In the genomic region with DNA sequence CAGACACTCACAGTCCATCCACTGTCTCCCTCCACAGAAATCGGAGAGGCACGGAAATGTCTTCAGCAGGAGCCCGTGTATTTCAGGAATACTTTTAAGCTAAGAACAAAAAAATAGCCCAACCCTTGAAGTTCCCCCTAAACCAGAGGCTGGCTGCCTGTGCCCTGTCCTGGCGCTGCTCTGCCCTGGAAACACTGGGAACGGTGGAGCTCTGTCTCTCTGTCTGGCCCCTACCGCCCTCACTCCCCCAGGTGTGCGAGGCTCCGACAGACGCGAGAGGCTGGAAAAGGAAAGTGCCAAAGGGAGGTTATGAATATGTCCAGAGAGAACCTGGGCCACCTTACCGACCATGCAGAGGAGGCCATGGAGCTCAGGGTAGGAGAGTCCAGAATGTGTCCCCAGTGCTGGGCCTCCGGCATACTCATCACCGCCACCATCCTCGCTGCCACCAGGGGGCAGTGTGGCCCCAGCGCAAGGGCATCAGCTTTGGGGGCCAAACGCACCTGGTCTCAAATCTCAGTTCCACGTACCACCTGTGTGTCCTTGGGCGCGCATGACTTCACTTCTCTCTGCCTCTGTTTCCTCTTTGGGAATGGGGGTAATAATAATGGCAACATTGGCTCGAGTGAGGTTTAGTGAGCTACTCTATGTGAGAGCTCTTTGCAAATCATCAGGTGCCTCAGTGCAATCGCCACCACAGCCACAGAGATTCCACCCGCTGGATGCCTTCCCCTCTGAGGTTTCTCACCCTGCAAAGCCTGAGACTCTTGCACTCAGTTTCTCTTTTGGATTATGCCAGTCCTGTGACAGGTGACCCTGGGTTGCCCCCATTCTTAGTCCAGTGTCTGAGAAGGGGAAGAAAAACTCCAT, we compare ENCODE assay signal across 8 cellular contexts. TPM values are rescaled to one million over a fixed set of nuclear protein-coding genes. Genes with fewer than 3 reads are reported as not detected.
A peak's percentile ranks its signal among the peaks of the same experiment; 100 is the strongest.
DNase-seq lines count a peak whose midpoint lies in the region.

No MANE protein-coding gene starts in this region.

- peak; percentile 18 for DNase-seq in NCI-H345 (lab: John Stamatoyannopoulos, UW)
- no peak for DNase-seq in NCI-H345 treated with DMSO at 0.1 percent for 48 hours (lab: John Stamatoyannopoulos, UW; ENCODE audit: unreplicated experiment)
- DNase-seq in LoVo (ENCODE audit: low spot score): peak; percentile 58
- peak; percentile 72 to 76 for DNase-seq in activated CD4-positive, alpha-beta T cell treated with anti-CD3 and anti-CD28 coated beads, Interleukin-2, amount 50 U/mL, for 4 hours
- peak; percentile 83 for DNase-seq in ecto neural progenitor cell (ENCODE audit: low spot score)
- peak; percentile 92 for DNase-seq in mesenteric fat pad (ENCODE audit: low spot score)
- DNase-seq in stimulated activated CD8-positive, alpha-beta memory T cell treated with anti-CD3 and anti-CD28 coated beads, Interleukin-4, amount 100 ng/mL, for 24 hours (ENCODE audit: low read depth): peak; percentile 66
- no peak for DNase-seq in putamen (ENCODE audit: low spot score)

RNA-seq across cellular contexts. Expression of a gene that starts 10.4 kb away (rescaled TPM):
- total RNA-seq in mesenteric fat pad: 185 TPM

RNA-seq across cellular contexts. Expression of a gene that starts 43.8 kb away (rescaled TPM):
- not detected for total RNA-seq in mesenteric fat pad

Comparison
In these comparisons a context has a peak if more than half of its experiments do, and no peak if none do; other contexts are left out.
1. DNase-seq: peak in NCI-H345 (single experiment), LoVo (single experiment), activated CD4-positive, alpha-beta T cell treated with anti-CD3 and anti-CD28 coated beads, Interleukin-2, amount 50 U/mL, for 4 hours (2 of 2), ecto neural progenitor cell (single experiment), mesenteric fat pad (single experiment) and stimulated activated CD8-positive, alpha-beta memory T cell treated with anti-CD3 and anti-CD28 coated beads, Interleukin-4, amount 100 ng/mL, for 24 hours (single experiment); none in NCI-H345 treated with DMSO at 0.1 percent for 48 hours (single experiment) and putamen (single experiment).